In the genomic region with DNA sequence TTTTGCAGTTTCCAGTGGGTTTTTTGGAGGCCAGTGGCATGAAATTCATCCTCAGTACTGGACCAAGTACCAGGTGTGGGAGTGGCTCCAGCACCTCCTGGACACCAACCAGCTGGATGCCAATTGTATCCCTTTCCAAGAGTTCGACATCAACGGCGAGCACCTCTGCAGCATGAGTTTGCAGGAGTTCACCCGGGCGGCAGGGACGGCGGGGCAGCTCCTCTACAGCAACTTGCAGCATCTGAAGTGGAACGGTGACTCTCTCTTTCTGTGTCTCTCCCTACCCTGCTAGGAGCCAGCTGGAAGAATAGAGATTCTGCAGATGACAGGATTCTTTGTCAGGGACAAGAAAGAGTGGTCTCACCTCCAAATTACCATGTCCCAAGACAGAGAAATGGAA, we compare ENCODE assay signal across 25 cellular contexts. TPM values are rescaled to one million over a fixed set of nuclear protein-coding genes. Genes with fewer than 3 reads are reported as not detected.
"Had no signal": no experiment of that assay in that cellular context is flagged by ENCODE, and none has a peak within 500 bp of the region (broad histone marks: within the 10 kb centered on the region; RNA-seq: fewer than 3 reads in every experiment).

No MANE protein-coding gene starts in this region.

- ATAC-seq: activated CD4-positive, CD25-positive, alpha-beta regulatory T cell treated with anti-CD3 and anti-CD28 coated beads, Interleukin-2, amount 50 U/mL, for 24 hours; activated CD8-positive, alpha-beta T cell treated with anti-CD3 and anti-CD28 coated beads for 36 hours; effector memory CD8-positive, alpha-beta T cell; gastrocnemius medialis; left ventricle myocardium superior; natural killer cell had no signal

- DNase-seq: activated CD4-positive, alpha-beta T cell treated with anti-CD3 and anti-CD28 coated beads, Interleukin-2, amount 10 ng/mL, durations not matched to agents 24 days and 14 days; activated CD8-positive, alpha-beta T cell treated with anti-CD3 and anti-CD28 coated beads for 36 hours; activated gamma-delta T cell treated with Interleukin-2 at 50 U/mL for 16 hours; activated T-cell treated with anti-CD3 and anti-CD28 coated beads, Interleukin-2, amount 50 U/mL, for 1 hour; aorta; brain microvascular endothelial cell; central memory CD4-positive, alpha-beta T cell; dorsolateral prefrontal cortex; effector memory CD8-positive, alpha-beta T cell; gastrocnemius medialis; hippocampal formation; left ventricle myocardium superior; mammary epithelial cell; midbrain; natural killer cell; posterior cingulate gyrus; retina; stimulated activated CD4-positive, alpha-beta T cell treated with anti-CD3 and anti-CD28 coated beads, Interleukin-4, amount 100 ng/mL, for 24 hours had no signal

- H3K27me3 ChIP-seq: brain microvascular endothelial cell, dorsolateral prefrontal cortex, gastrocnemius medialis had no signal

- H3K27ac ChIP-seq: brain microvascular endothelial cell, dorsolateral prefrontal cortex, esophagus muscularis mucosa, gastrocnemius medialis, neutrophil, tibial nerve, VCaP had no signal

- H3K36me3 ChIP-seq: brain microvascular endothelial cell, esophagus muscularis mucosa, gastrocnemius medialis, neutrophil, tibial nerve had no signal

- H3K4me3 ChIP-seq: dorsolateral prefrontal cortex, esophagus muscularis mucosa, gastrocnemius medialis, tibial nerve had no signal

- FAIRE-seq: endothelial cell of umbilical vein had no signal

- H3K9me3 ChIP-seq: esophagus muscularis mucosa, gastrocnemius medialis, neutrophil, tibial nerve had no signal

- H3K4me1 ChIP-seq: esophagus muscularis mucosa, gastrocnemius medialis had no signal

RNA-seq across cellular contexts. Expression of gene EHF, which starts 25.5 kb away (rescaled TPM):
- total RNA-seq: activated CD4-positive, alpha-beta T cell treated with anti-CD3 and anti-CD28 coated beads, Interleukin-2, amount 10 ng/mL, durations not matched to agents 24 days and 14 days; activated CD8-positive, alpha-beta T cell treated with anti-CD3 and anti-CD28 coated beads for 36 hours; endothelial cell of umbilical vein; natural killer cell; T-helper 2 cell treated with Interferon-gamma antibody and Interleukin-4, amounts not matched to agents 100 ng/mL and 5 ng/mL, for 36 hours had no signal
- polyA plus RNA-seq: endothelial cell of umbilical vein had no signal
